Comparison of ENCODE assay signal across 25 cellular contexts in the genomic region with DNA sequence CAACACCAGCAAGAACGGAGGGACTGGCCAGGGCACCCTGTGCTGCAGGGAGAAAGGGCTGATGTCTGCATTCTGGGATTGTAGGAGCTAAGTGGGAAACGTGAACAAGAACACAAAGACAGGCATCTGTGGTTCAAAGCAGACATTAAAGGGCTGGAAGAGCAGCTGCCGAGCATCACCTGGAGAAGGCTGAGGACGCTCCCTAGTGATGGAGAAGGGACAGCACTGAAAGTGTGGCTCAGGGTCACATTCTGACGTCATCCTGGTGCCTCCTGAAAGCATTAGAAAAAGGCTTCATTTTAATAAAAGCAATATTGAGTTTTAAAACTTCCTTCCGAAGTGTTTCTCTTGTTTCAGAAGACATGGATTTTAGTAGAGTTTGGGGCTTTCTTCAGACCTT.
DNase-seq lines count a peak whose midpoint lies in the region; ATAC-seq, FAIRE-seq and TF ChIP-seq lines count a peak whose summit lies in the region.
"Had no signal": no experiment of that assay in that cellular context is flagged by ENCODE, and none has a peak within 500 bp of the region (broad histone marks: within the 10 kb centered on the region; RNA-seq: fewer than 3 reads in every experiment).

No MANE protein-coding gene starts in this region.

- FAIRE-seq in K562 (lab: Jason Lieb, UNC), result no peak
- FAIRE-seq: GM12878, GM19239 had no signal

- no peak overlapping the region for H3K4me3 ChIP-seq in H7 (ENCODE audit: insufficient read depth, low read depth, low read length)
- H3K4me3 ChIP-seq in K562, result no peak overlapping the region
- no peak overlapping the region for H3K4me3 ChIP-seq in neural cell (ENCODE audit: low read length)
- H3K4me3 ChIP-seq: GM12878, MG63 had no signal

- H3K4me1 ChIP-seq in K562 (replicated peaks in 1 of 2; ENCODE audit: control insufficient read depth in 2 of 2, insufficient read depth in 2 of 2, low read length in 2 of 2), result peaks cover 0 to 4% of the 10 kb centered on the region in 2 experiments; a peak in 3 of 5 replicates

- peak in 1 of 2 experiments; percentile 30; a peak in 2 of 4 replicates for TF ChIP-seq RAD21 in K562 (CRISPR knock-in tag; conservative IDR thresholded peaks at IDR 0.05 in 1 of 2, IDR thresholded peaks at IDR 0.05 in 1 of 2)
- TF ChIP-seq RAD21 in neural cell (conservative IDR thresholded peaks at IDR 0.05), result peak; percentile 22

- no peak for TF ChIP-seq POLR2A in K562 (conservative IDR thresholded peaks at IDR 0.05)

- H3K27me3 ChIP-seq in H7 (ENCODE audit: control insufficient read depth, insufficient read depth, low read length), result no peaks in the 10 kb centered on the region
- no peaks in the 10 kb centered on the region for H3K27me3 ChIP-seq in K562 (ENCODE audit: control insufficient read depth in 2 of 2, insufficient read depth in 2 of 2, low read length in 2 of 2)
- no peaks in the 10 kb centered on the region for H3K27me3 ChIP-seq in neural cell (ENCODE audit: insufficient read depth, low read depth, low read length)
- H3K27me3 ChIP-seq: MG63 had no signal

- H3K36me3 ChIP-seq in H7 (replicated peaks; ENCODE audit: control insufficient read depth, insufficient read depth, low read length) (peaks cover 29% of the 10 kb centered on the region), K562 (ENCODE audit: control insufficient read depth, insufficient read depth, low read length) (peaks cover 34% of the 10 kb centered on the region; the same call in 2 of the 3 replicates), neural cell (ENCODE audit: insufficient read depth, low read length) (no peaks in the 10 kb centered on the region)

- H2AFZ ChIP-seq in K562 (ENCODE audit: low read depth, low read length) (no peak overlapping the region), neural cell (ENCODE audit: low read depth, low read length) (no peak overlapping the region)

- no peaks in the 10 kb centered on the region for H3K9me2 ChIP-seq in neural cell (ENCODE audit: insufficient read depth, low read length)

- POLR2A ChIA-PET in K562 (lab: Yijun Ruan, JAX), result no interaction called here

- TF ChIP-seq EP300 in K562 (IDR thresholded peaks at IDR 0.05; ENCODE audit: low read length) (no peak), neural cell (conservative IDR thresholded peaks at IDR 0.05; ENCODE audit: poor library complexity, severe bottlenecking) (no peak)

- in situ Hi-C loops in K562 (cut with MboI), result loop anchor here (5.0 to 25.0 kb wide), 2 partner anchors 186 to 796 kb away; no protein-coding TSS in a partner anchor

- 52% methylated on average over 6 of the region's 6 CpGs for WGBS in K562 (ENCODE audit: insufficient coverage, low coverage, missing lambda C conversion rate)

- H3K79me2 ChIP-seq in K562 (ENCODE audit: control insufficient read depth, insufficient read depth, low read length) (no peaks in the 10 kb centered on the region), neural cell (replicated peaks; ENCODE audit: insufficient read depth, low read length) (no peaks in the 10 kb centered on the region)

- CTCF ChIA-PET in K562 (lab: Yijun Ruan, JAX; ENCODE audit: low intra/inter-chr PET ratio), result interaction anchor here (0.8 to 3.2 kb wide), 2 partner anchors 186 to 320 kb away, joined by 3 to 21 read pairs; no protein-coding TSS in a partner anchor

- TF ChIP-seq CTCF in K562 (IDR thresholded peaks at IDR 0.05 in 2 of 3, conservative IDR thresholded peaks at IDR 0.05 in 1 of 3; ENCODE audit: insufficient read depth in 2 of 3, low read depth in 1 of 3, low read length in 3 of 3) (peak in 2 of 3 experiments; percentile 28 to 29; a peak in 3 of 6 replicates), neural cell (IDR thresholded peaks at IDR 0.05; ENCODE audit: poor library complexity, severe bottlenecking) (no peak)

- H3K9me3 ChIP-seq in K562 (replicated peaks; ENCODE audit: control insufficient read depth, insufficient read depth, low read depth, low read length), result no peaks in the 10 kb centered on the region
- no peaks in the 10 kb centered on the region for H3K9me3 ChIP-seq in neural cell (ENCODE audit: low read length)
- H3K9me3 ChIP-seq: MG63 had no signal

- H4K20me1 ChIP-seq in K562 (replicated peaks; ENCODE audit: control insufficient read depth, insufficient read depth, low read length), result no peaks in the 10 kb centered on the region
- H4K20me1 ChIP-seq in neural cell (ENCODE audit: insufficient read depth), result no peaks in the 10 kb centered on the region

- no peaks in the 10 kb centered on the region for H3K9me1 ChIP-seq in K562 (ENCODE audit: control insufficient read depth, insufficient read depth, low read length)

- H3K9ac ChIP-seq in K562 (ENCODE audit: insufficient read depth in 1 of 2, low read depth in 2 of 2, low read length in 2 of 2), result no peak overlapping the region
- no peak overlapping the region for H3K9ac ChIP-seq in neural cell (ENCODE audit: low read length)

- no peak for ATAC-seq in K562
- ATAC-seq: GM12878, SK-N-SH treated with all-trans-retinoic acid at 6 μM for 48 hours, T-cell had no signal

- H3F3A ChIP-seq in neural cell (ENCODE audit: insufficient read depth, low read length, poor library complexity, severe bottlenecking), result no peaks in the 10 kb centered on the region

- no TSS peak for BruUV-seq in K562 (replicated peaks; lab: Mats Ljungman, UMichigan)

- DNase-seq in NCI-H146 (lab: John Stamatoyannopoulos, UW) (peak; percentile 20), NCI-H146 treated with DMSO at 0.1 percent for 48 hours (lab: John Stamatoyannopoulos, UW; ENCODE audit: unreplicated experiment) (no peak), H7 (peak; percentile 21), K562 (ENCODE audit: extremely low read depth in 1 of 4, low spot score in 3 of 4) (peak in 2 of 4 experiments; percentile 14 to 15), NCI-H2171 treated with DMSO at 0.1 percent for 48 hours (lab: John Stamatoyannopoulos, UW) (no peak)
- DNase-seq in activated T-cell treated with anti-CD3 and anti-CD28 coated beads, Interleukin-2, amount 50 U/mL, for 48 hours, result no peak
- DNase-seq: GF-D8, GOT3, HFFc6, IMR-90, Karpas-422, MG63, NCI-H1048, NCI-H1694 treated with DMSO at 0.1 percent for 48 hours, NCI-H2107, NCI-H345, NCI-H526 treated with DMSO at 0.1 percent for 48 hours, RPMI8226, SHP77 treated with DMSO at 0.1 percent for 48 hours, T-cell had no signal

- intact Hi-C loops in K562 (cut with micrococcal nuclease), result no loop called here

- H3K4me2 ChIP-seq in K562 (ENCODE audit: insufficient read depth, low read length), result no peak overlapping the region
- no peak overlapping the region for H3K4me2 ChIP-seq in neural cell (ENCODE audit: low read length)

- H3K27ac ChIP-seq in K562 (ENCODE audit: extremely low read depth, low read depth, low read length) (no peak overlapping the region), neural cell (ENCODE audit: low read length) (no peak overlapping the region)
- H3K27ac ChIP-seq: HL-60 had no signal

TF ChIP-seq in K562, 482 proteins besides CTCF, POLR2A, EP300 and RAD21 (continues in another document):
- TF ChIP-seq, protein P1, sequence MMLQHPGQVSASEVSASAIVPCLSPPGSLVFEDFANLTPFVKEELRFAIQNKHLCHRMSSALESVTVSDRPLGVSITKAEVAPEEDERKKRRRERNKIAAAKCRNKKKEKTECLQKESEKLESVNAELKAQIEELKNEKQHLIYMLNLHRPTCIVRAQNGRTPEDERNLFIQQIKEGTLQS (IDR thresholded peaks at IDR 0.05), result 0 out of 2 replicates have a peak, but pooled peaks have one; percentile 40
- TF ChIP-seq, protein P1 (CRISPR knock-in tag; conservative IDR thresholded peaks at IDR 0.05), result no peak

TF ChIP-seq in neural cell, 6 proteins besides CTCF, POLR2A, EP300 and RAD21:
- TF ChIP-seq MXI1 (conservative IDR thresholded peaks at IDR 0.05; ENCODE audit: poor library complexity, severe bottlenecking), result no peak
- TF ChIP-seq TAF1 (IDR thresholded peaks at IDR 0.05; ENCODE audit: low read depth), result no peak
- no peak for TF ChIP-seq SMC3 (conservative IDR thresholded peaks at IDR 0.05; ENCODE audit: poor library complexity)
- TF ChIP-seq, protein P2, sequence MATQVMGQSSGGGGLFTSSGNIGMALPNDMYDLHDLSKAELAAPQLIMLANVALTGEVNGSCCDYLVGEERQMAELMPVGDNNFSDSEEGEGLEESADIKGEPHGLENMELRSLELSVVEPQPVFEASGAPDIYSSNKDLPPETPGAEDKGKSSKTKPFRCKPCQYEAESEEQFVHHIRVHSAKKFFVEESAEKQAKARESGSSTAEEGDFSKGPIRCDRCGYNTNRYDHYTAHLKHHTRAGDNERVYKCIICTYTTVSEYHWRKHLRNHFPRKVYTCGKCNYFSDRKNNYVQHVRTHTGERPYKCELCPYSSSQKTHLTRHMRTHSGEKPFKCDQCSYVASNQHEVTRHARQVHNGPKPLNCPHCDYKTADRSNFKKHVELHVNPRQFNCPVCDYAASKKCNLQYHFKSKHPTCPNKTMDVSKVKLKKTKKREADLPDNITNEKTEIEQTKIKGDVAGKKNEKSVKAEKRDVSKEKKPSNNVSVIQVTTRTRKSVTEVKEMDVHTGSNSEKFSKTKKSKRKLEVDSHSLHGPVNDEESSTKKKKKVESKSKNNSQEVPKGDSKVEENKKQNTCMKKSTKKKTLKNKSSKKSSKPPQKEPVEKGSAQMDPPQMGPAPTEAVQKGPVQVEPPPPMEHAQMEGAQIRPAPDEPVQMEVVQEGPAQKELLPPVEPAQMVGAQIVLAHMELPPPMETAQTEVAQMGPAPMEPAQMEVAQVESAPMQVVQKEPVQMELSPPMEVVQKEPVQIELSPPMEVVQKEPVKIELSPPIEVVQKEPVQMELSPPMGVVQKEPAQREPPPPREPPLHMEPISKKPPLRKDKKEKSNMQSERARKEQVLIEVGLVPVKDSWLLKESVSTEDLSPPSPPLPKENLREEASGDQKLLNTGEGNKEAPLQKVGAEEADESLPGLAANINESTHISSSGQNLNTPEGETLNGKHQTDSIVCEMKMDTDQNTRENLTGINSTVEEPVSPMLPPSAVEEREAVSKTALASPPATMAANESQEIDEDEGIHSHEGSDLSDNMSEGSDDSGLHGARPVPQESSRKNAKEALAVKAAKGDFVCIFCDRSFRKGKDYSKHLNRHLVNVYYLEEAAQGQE (IDR thresholded peaks at IDR 0.05; ENCODE audit: borderline replicate concordance), result no peak
- no peak for TF ChIP-seq POLR2AphosphoS5 (IDR thresholded peaks at IDR 0.05)
- TF ChIP-seq EZH2 (IDR thresholded peaks at IDR 0.05; ENCODE audit: borderline replicate concordance, insufficient read depth, low read length, poor library complexity, severe bottlenecking), result no peak

Comparison
In these comparisons a context has a peak if more than half of its experiments do, and no peak if none do; other contexts are left out.
1. DNase-seq: peak in NCI-H146 (single experiment) and H7 (single experiment); none in NCI-H146 treated with DMSO at 0.1 percent for 48 hours (single experiment), activated T-cell treated with anti-CD3 and anti-CD28 coated beads, Interleukin-2, amount 50 U/mL, for 48 hours (0 of 2) and NCI-H2171 treated with DMSO at 0.1 percent for 48 hours (single experiment).